1 cellular context compared by ENCODE assay signal in the genomic region with DNA sequence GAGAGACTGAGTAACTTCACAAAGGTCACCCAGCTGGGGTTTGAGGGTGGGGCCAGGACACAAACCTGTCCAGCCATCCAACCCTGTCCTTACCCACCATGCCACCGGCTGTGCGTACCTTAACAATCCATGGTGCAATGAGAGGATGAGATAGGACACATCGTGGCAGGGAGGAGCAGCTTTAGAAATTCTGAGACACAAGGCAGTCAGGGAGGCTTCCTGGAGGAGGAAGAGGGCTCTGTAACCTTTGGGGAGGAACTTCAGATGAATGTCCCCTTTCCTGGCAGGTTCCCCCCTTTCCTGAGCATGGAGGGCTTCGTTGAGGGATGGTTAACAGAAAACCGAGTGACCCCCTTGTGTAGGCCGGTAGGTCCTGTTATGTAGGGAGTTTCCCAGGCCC.
TF ChIP-seq lines count a peak whose summit lies in the region.

No MANE protein-coding gene starts in this region.

TF ChIP-seq in H1, 55 proteins besides CTCF, POLR2A, EP300 and RAD21 (continued from another document):
- TF ChIP-seq, protein P1, sequence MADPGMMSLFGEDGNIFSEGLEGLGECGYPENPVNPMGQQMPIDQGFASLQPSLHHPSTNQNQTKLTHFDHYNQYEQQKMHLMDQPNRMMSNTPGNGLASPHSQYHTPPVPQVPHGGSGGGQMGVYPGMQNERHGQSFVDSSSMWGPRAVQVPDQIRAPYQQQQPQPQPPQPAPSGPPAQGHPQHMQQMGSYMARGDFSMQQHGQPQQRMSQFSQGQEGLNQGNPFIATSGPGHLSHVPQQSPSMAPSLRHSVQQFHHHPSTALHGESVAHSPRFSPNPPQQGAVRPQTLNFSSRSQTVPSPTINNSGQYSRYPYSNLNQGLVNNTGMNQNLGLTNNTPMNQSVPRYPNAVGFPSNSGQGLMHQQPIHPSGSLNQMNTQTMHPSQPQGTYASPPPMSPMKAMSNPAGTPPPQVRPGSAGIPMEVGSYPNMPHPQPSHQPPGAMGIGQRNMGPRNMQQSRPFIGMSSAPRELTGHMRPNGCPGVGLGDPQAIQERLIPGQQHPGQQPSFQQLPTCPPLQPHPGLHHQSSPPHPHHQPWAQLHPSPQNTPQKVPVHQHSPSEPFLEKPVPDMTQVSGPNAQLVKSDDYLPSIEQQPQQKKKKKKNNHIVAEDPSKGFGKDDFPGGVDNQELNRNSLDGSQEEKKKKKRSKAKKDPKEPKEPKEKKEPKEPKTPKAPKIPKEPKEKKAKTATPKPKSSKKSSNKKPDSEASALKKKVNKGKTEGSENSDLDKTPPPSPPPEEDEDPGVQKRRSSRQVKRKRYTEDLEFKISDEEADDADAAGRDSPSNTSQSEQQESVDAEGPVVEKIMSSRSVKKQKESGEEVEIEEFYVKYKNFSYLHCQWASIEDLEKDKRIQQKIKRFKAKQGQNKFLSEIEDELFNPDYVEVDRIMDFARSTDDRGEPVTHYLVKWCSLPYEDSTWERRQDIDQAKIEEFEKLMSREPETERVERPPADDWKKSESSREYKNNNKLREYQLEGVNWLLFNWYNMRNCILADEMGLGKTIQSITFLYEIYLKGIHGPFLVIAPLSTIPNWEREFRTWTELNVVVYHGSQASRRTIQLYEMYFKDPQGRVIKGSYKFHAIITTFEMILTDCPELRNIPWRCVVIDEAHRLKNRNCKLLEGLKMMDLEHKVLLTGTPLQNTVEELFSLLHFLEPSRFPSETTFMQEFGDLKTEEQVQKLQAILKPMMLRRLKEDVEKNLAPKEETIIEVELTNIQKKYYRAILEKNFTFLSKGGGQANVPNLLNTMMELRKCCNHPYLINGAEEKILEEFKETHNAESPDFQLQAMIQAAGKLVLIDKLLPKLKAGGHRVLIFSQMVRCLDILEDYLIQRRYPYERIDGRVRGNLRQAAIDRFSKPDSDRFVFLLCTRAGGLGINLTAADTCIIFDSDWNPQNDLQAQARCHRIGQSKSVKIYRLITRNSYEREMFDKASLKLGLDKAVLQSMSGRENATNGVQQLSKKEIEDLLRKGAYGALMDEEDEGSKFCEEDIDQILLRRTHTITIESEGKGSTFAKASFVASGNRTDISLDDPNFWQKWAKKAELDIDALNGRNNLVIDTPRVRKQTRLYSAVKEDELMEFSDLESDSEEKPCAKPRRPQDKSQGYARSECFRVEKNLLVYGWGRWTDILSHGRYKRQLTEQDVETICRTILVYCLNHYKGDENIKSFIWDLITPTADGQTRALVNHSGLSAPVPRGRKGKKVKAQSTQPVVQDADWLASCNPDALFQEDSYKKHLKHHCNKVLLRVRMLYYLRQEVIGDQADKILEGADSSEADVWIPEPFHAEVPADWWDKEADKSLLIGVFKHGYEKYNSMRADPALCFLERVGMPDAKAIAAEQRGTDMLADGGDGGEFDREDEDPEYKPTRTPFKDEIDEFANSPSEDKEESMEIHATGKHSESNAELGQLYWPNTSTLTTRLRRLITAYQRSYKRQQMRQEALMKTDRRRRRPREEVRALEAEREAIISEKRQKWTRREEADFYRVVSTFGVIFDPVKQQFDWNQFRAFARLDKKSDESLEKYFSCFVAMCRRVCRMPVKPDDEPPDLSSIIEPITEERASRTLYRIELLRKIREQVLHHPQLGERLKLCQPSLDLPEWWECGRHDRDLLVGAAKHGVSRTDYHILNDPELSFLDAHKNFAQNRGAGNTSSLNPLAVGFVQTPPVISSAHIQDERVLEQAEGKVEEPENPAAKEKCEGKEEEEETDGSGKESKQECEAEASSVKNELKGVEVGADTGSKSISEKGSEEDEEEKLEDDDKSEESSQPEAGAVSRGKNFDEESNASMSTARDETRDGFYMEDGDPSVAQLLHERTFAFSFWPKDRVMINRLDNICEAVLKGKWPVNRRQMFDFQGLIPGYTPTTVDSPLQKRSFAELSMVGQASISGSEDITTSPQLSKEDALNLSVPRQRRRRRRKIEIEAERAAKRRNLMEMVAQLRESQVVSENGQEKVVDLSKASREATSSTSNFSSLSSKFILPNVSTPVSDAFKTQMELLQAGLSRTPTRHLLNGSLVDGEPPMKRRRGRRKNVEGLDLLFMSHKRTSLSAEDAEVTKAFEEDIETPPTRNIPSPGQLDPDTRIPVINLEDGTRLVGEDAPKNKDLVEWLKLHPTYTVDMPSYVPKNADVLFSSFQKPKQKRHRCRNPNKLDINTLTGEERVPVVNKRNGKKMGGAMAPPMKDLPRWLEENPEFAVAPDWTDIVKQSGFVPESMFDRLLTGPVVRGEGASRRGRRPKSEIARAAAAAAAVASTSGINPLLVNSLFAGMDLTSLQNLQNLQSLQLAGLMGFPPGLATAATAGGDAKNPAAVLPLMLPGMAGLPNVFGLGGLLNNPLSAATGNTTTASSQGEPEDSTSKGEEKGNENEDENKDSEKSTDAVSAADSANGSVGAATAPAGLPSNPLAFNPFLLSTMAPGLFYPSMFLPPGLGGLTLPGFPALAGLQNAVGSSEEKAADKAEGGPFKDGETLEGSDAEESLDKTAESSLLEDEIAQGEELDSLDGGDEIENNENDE (IDR thresholded peaks at IDR 0.05; ENCODE audit: insufficient replicate concordance, low read length) = no peak
- TF ChIP-seq JUND (IDR thresholded peaks at IDR 0.05; ENCODE audit: low read length) = no peak
- TF ChIP-seq CREB1 (IDR thresholded peaks at IDR 0.05) = no peak
- TF ChIP-seq SP1 (IDR thresholded peaks at IDR 0.05; ENCODE audit: low read depth, low read length) = no peak
